ENCODE assay signal across 19 cellular contexts in the genomic region with DNA sequence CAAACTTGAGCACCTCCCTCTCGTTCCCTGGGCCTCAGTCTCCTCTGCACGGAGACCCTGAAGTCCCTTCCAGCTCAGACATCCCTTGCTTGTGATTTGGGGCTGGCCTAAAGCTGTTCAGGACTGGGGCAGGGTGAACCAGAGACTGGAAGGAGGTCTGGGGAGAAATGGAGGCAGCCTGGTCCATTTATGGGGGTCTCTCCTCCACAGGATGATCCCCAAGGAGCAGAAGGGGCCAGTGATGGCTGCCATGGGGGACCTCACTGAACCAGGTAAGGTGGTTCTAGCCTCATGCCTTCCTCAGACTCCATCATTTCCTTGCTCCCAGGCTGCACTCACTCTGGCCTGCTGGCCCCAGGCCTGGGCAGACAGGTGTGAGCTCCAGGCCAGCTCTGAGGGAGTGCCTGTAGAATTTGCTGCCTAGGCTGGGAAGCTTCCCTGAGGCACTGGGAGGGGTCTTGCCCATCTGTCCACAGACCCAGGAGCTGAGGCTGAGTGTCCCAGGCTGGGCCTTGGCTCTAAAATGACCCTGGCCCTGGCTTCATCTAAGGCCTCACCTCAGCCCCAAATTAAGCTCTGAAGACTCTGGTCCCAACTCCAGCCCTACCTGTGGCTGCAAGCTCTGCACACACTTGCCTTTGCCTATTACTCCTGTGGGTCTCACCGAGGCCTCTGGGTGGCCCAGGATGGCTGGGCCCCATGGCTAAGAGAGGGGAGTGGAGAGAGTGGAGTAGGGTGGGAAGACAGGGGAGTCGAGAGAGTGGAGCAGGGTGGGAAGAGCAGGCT. TPM values are rescaled to one million over a fixed set of nuclear protein-coding genes. Genes with fewer than 3 reads are reported as not detected.
DNase-seq lines count a peak whose midpoint lies in the region; ATAC-seq and TF ChIP-seq lines count a peak whose summit lies in the region.
"Had no signal": no experiment of that assay in that cellular context is flagged by ENCODE, and none has a peak within 500 bp of the region (broad histone marks: within the 10 kb centered on the region; RNA-seq: fewer than 3 reads in every experiment).

No MANE protein-coding gene starts in this region.

- intact Hi-C loops in Right ventricle myocardium superior (cut with DNase I) = no loop called here
- intact Hi-C loops in aorta (cut with DNase I) = no loop called here
- intact Hi-C loops in mammary epithelial cell (cut with micrococcal nuclease) = no loop called here

- H2BK5ac ChIP-seq in neuronal stem cell (ENCODE audit: low read length) = no peak overlapping the region

- H3K9ac ChIP-seq in neuronal stem cell (ENCODE audit: low read depth, low read length, poor library complexity) = peak overlapping the region; percentile 32
- no peak overlapping the region for H3K9ac ChIP-seq in mammary epithelial cell (ENCODE audit: insufficient read depth, low read length)
- no peak overlapping the region for H3K9ac ChIP-seq in Karpas-422 (ENCODE audit: low read length)

- no peak overlapping the region for H3K4me3 ChIP-seq in right atrium auricular region
- H3K4me3 ChIP-seq in coronary artery = no peak overlapping the region
- H3K4me3 ChIP-seq in neuronal stem cell (ENCODE audit: low read length in 2 of 2) = no peak overlapping the region
- no peak overlapping the region for H3K4me3 ChIP-seq in aorta (ENCODE audit: low read length in 2 of 2)
- H3K4me3 ChIP-seq in mammary epithelial cell (replicated peaks in 1 of 3; ENCODE audit: insufficient read depth in 1 of 3, low read depth in 2 of 3, low read length in 3 of 3) = no peak overlapping the region
- no peak overlapping the region for H3K4me3 ChIP-seq in Karpas-422 (ENCODE audit: low read length)
- H3K4me3 ChIP-seq: SJSA1 had no signal

- H3K18ac ChIP-seq in neuronal stem cell (ENCODE audit: low read length) = peak overlapping the region; percentile 28

- H3K27me3 ChIP-seq in right atrium auricular region (no peaks in the 10 kb centered on the region), neuronal stem cell (ENCODE audit: control insufficient read depth in 3 of 3, insufficient read depth in 3 of 3, low read depth in 1 of 3, low read length in 3 of 3) (peaks cover 0 to 69% (median 0%) of the 10 kb centered on the region in 3 experiments), aorta (ENCODE audit: control insufficient read depth in 1 of 2, insufficient read depth in 2 of 2, low read length in 1 of 2) (no peaks in the 10 kb centered on the region), mammary epithelial cell (ENCODE audit: insufficient read depth, low read length) (no peaks in the 10 kb centered on the region), Karpas-422 (ENCODE audit: low read length) (no peaks in the 10 kb centered on the region)
- H3K27me3 ChIP-seq: SJSA1 had no signal

- H3K27ac ChIP-seq in right atrium auricular region (no peak overlapping the region), coronary artery (no peak overlapping the region), neuronal stem cell (replicated peaks; ENCODE audit: low read length) (no peak overlapping the region), aorta (ENCODE audit: low read depth in 1 of 2, low read length in 2 of 2) (no peak overlapping the region), mammary epithelial cell (ENCODE audit: insufficient read depth, low read depth, low read length) (no peak overlapping the region), Karpas-422 (ENCODE audit: low read length) (no peak overlapping the region)
- H3K27ac ChIP-seq: C4-2B, SJSA1 had no signal

- no peaks in the 10 kb centered on the region for H3K9me3 ChIP-seq in right atrium auricular region
- peaks cover 0 to 3% of the 10 kb centered on the region in 2 donors for H3K9me3 ChIP-seq in neuronal stem cell (replicated peaks in 1 of 2; ENCODE audit: control insufficient read depth in 2 of 2, insufficient read depth in 1 of 2, low read depth in 1 of 2, low read length in 2 of 2)
- H3K9me3 ChIP-seq in aorta (ENCODE audit: control insufficient read depth, low read length) = no peaks in the 10 kb centered on the region
- H3K9me3 ChIP-seq in mammary epithelial cell (replicated peaks; ENCODE audit: insufficient read depth, low read length) = no peaks in the 10 kb centered on the region
- no peaks in the 10 kb centered on the region for H3K9me3 ChIP-seq in Karpas-422 (ENCODE audit: low read length)
- H3K9me3 ChIP-seq: SJSA1 had no signal

- dilution Hi-C loops in mammary epithelial cell (cut with HindIII; ENCODE audit: low sequenced_read_pairs) = no loop called here

- peak overlapping the region; percentile 73 for H2BK120ac ChIP-seq in neuronal stem cell (ENCODE audit: low read depth, low read length)

- H3K4me1 ChIP-seq in right atrium auricular region (peaks cover 0 to 27% of the 10 kb centered on the region in 2 donors), neuronal stem cell (ENCODE audit: control insufficient read depth in 2 of 2, insufficient read depth in 1 of 2, low read depth in 1 of 2, low read length in 2 of 2) (peaks cover 3 to 14% of the 10 kb centered on the region in 2 donors), aorta (ENCODE audit: control insufficient read depth in 1 of 2, insufficient read depth in 2 of 2, low read length in 2 of 2) (no peaks in the 10 kb centered on the region), mammary epithelial cell (ENCODE audit: insufficient read depth, low read length) (no peaks in the 10 kb centered on the region), Karpas-422 (ENCODE audit: low read length) (no peaks in the 10 kb centered on the region)

- WGBS in neuronal stem cell (ENCODE audit: extremely low coverage in 2 of 2, insufficient read length in 2 of 2, insufficient replicate concordance in 1 of 2), 2 donors = no CpG with 5 or more reads among the region's 4 CpGs
- WGBS in aorta, 2 donors = 80% methylated on average over 4 of the region's 4 CpGs
- WGBS in mammary epithelial cell (ENCODE audit: low coverage, missing lambda C conversion rate) = 69% methylated on average over 4 of the region's 4 CpGs

- CTCF ChIA-PET in mammary epithelial cell (lab: Charles Lee; ENCODE audit: low non-redundant PET) = no interaction called here

- peak; percentile 44 for DNase-seq in right atrium auricular region (ENCODE audit: low spot score)
- no peak for DNase-seq in Right ventricle myocardium superior
- peak; percentile 52 for DNase-seq in coronary artery (ENCODE audit: low spot score)
- no peak for DNase-seq in neuronal stem cell (ENCODE audit: low spot score)
- peak; percentile 17 to 57 for DNase-seq in aorta
- DNase-seq in mammary epithelial cell = no peak
- DNase-seq in Karpas-422 = no peak
- DNase-seq: DMS153, GOT3, HFFc6, KBM-7, NCI-H1417 treated with DMSO at 0.1 percent for 48 hours, NCI-H2029, NCI-H2171 treated with DMSO at 0.1 percent for 48 hours, NCI-H446 treated with DMSO at 0.1 percent for 48 hours, NCI-H748 treated with DMSO at 0.1 percent for 48 hours had no signal

- H4K20me1 ChIP-seq in mammary epithelial cell (ENCODE audit: insufficient read depth, low read length) = no peaks in the 10 kb centered on the region
- H4K20me1 ChIP-seq in Karpas-422 (ENCODE audit: insufficient read depth, low read depth, low read length) = no peaks in the 10 kb centered on the region

- H3K36me3 ChIP-seq in right atrium auricular region (no peaks in the 10 kb centered on the region), neuronal stem cell (replicated peaks in 1 of 2; ENCODE audit: control insufficient read depth in 2 of 2, insufficient read depth in 2 of 2, low read length in 2 of 2) (no peaks in the 10 kb centered on the region), aorta (ENCODE audit: control insufficient read depth in 1 of 2, insufficient read depth in 2 of 2, low read length in 1 of 2) (no peaks in the 10 kb centered on the region), mammary epithelial cell (ENCODE audit: insufficient read depth, low read length) (no peaks in the 10 kb centered on the region), Karpas-422 (ENCODE audit: insufficient read depth, low read length) (no peaks in the 10 kb centered on the region)
- H3K36me3 ChIP-seq: SJSA1 had no signal

- no TSS peak for BruUV-seq in mammary epithelial cell (replicated peaks; lab: Mats Ljungman, UMichigan)

- in situ Hi-C loops in mammary epithelial cell (cut with MboI; ENCODE audit: low sequenced_read_pairs in 2 of 2) = loop anchor here (25.0 kb wide), 1 partner anchor 201 kb away; no protein-coding TSS in a partner anchor

- H3K4ac ChIP-seq in neuronal stem cell (ENCODE audit: low read length) = peak overlapping the region; percentile 10

- H3K14ac ChIP-seq in neuronal stem cell (ENCODE audit: low read length) = no peak overlapping the region

- H3K9me2 ChIP-seq in Karpas-422 (replicated peaks; ENCODE audit: insufficient read depth, low read length) = no peaks in the 10 kb centered on the region

- no peak overlapping the region for H4K8ac ChIP-seq in neuronal stem cell (ENCODE audit: low read depth, low read length)

- no peak overlapping the region for H3K4me2 ChIP-seq in neuronal stem cell (ENCODE audit: insufficient read depth, low read length, poor library complexity, severe bottlenecking)
- H3K4me2 ChIP-seq in mammary epithelial cell (ENCODE audit: insufficient read depth, low read depth, low read length) = no peak overlapping the region
- H3K4me2 ChIP-seq in Karpas-422 (ENCODE audit: low read depth, low read length, poor library complexity, severe bottlenecking) = no peak overlapping the region

- H2AFZ ChIP-seq in neuronal stem cell (ENCODE audit: low read length) (no peak overlapping the region), mammary epithelial cell (ENCODE audit: low read depth, low read length) (no peak overlapping the region), Karpas-422 (ENCODE audit: low read length) (no peak overlapping the region)

- no peaks in the 10 kb centered on the region for H3K79me1 ChIP-seq in neuronal stem cell (ENCODE audit: low read depth, low read length)

- H2BK15ac ChIP-seq in neuronal stem cell (ENCODE audit: low read length) = peak overlapping the region; percentile 78

- H2BK12ac ChIP-seq in neuronal stem cell (ENCODE audit: low read length) = no peak overlapping the region

- H3K23ac ChIP-seq in neuronal stem cell (ENCODE audit: low read depth, low read length, poor library complexity) = no peak overlapping the region

- ATAC-seq in Right ventricle myocardium superior (ENCODE audit: poor library complexity) (no peak), aorta (ENCODE audit: low FRiP score) (no peak), HG02678 (IDR thresholded peaks at IDR 0.05; ENCODE audit: unreplicated experiment) (no peak)

- TF ChIP-seq CTCF in right atrium auricular region (IDR thresholded peaks at IDR 0.05) = no peak
- TF ChIP-seq CTCF in coronary artery (IDR thresholded peaks at IDR 0.05) = no peak
- no peak for TF ChIP-seq CTCF in mammary epithelial cell (conservative IDR thresholded peaks at IDR 0.05 in 1 of 2, IDR thresholded peaks at IDR 0.05 in 1 of 2; ENCODE audit: extremely low read depth in 1 of 2, insufficient read depth in 1 of 2, low read depth in 1 of 2, low read length in 2 of 2)

- no peaks in the 10 kb centered on the region for H3K79me2 ChIP-seq in mammary epithelial cell (ENCODE audit: insufficient read depth, low read length)
- no peaks in the 10 kb centered on the region for H3K79me2 ChIP-seq in Karpas-422 (ENCODE audit: low read length)

- peak overlapping the region; percentile 79 for H2AK5ac ChIP-seq in neuronal stem cell (ENCODE audit: low read depth, low read length)

- H4K91ac ChIP-seq in neuronal stem cell (ENCODE audit: low read depth, low read length, poor library complexity) = no peak overlapping the region

RNA-seq across cellular contexts. Expression of gene MYOZ3, which starts 1.9 kb away (rescaled TPM):
- total RNA-seq in right atrium auricular region (1 to 10 TPM; 2.0 to 3.5 TPM), Right ventricle myocardium superior (4.0 TPM), aorta (10 to 100 TPM in 1 of 2 donors, 1 to 10 TPM in 1; 2.5 to 14.1 TPM), mammary epithelial cell (not detected)
- 0.57 TPM for polyA plus RNA-seq in neuronal stem cell (2013, experiment 1 of 2)
- polyA plus RNA-seq in neuronal stem cell (2013, experiment 2 of 2) = 0.47 TPM
- polyA plus RNA-seq in aorta (1 to 10 TPM; 2.0 to 2.8 TPM), mammary epithelial cell (not detected)
- not detected for polyA minus RNA-seq in mammary epithelial cell
- not detected in 2 replicates for total RNA-seq in Karpas-422 (2014; rRNA removed; shearing (Covaris generic); ENCODE audit: low replicate concordance)

RNA-seq across cellular contexts. Expression of gene SYNPO, which starts 22.5 kb away (rescaled TPM):
- total RNA-seq in right atrium auricular region (100 to 1,000 TPM; 369 to 413 TPM), Right ventricle myocardium superior (645 TPM), aorta (100 to 1,000 TPM; 327 to 478 TPM), mammary epithelial cell (1 to 10 TPM; 1.3 to 5.3 TPM)
- 3.8 TPM for polyA plus RNA-seq in neuronal stem cell (2013, experiment 1 of 2)
- polyA plus RNA-seq in neuronal stem cell (2013, experiment 2 of 2) = 3.2 TPM
- polyA plus RNA-seq in aorta (100 to 1,000 TPM; 228 to 486 TPM), mammary epithelial cell (2.6 TPM)
- polyA minus RNA-seq in mammary epithelial cell = 23.9 TPM
- not detected in 2 replicates for total RNA-seq in Karpas-422 (2014; rRNA removed; shearing (Covaris generic); ENCODE audit: low replicate concordance)

RNA-seq across cellular contexts. Expression of gene RBM22, which starts 37.9 kb away (rescaled TPM):
- total RNA-seq in right atrium auricular region (10 to 100 TPM; 26.0 to 29.5 TPM), Right ventricle myocardium superior (26.9 TPM), aorta (10 to 100 TPM; 40.1 to 46.9 TPM), mammary epithelial cell (10 to 100 TPM; 28.5 to 34.7 TPM)
- 47.8 TPM for polyA plus RNA-seq in neuronal stem cell (2013, experiment 1 of 2)
- 48.0 TPM for polyA plus RNA-seq in neuronal stem cell (2013, experiment 2 of 2)
- polyA plus RNA-seq in aorta (10 to 100 TPM; 16.8 to 41.8 TPM), mammary epithelial cell (39.8 TPM)
- 65.6 TPM for polyA minus RNA-seq in mammary epithelial cell
- 35.9 and 53.2 TPM in 2 replicates for total RNA-seq in Karpas-422 (2014; rRNA removed; shearing (Covaris generic); ENCODE audit: low replicate concordance)

Comparison
In these comparisons a context has a peak if more than half of its experiments do, and no peak if none do; other contexts are left out.
1. DNase-seq: peak in right atrium auricular region (single experiment), coronary artery (single experiment) and aorta (2 of 2); none in Right ventricle myocardium superior (single experiment), neuronal stem cell (single experiment), mammary epithelial cell (single experiment) and Karpas-422 (single experiment).
2. RNA of gene SYNPO, which starts 22.5 kb away (total RNA-seq): 645 TPM in Right ventricle myocardium superior (single experiment), 327 to 478 TPM in aorta and 369 to 413 TPM in right atrium auricular region; 1.3 to 5.3 TPM in mammary epithelial cell and not detected in Karpas-422; every median in the first group is over 10 times any median in the second.